In genomic region chr15:90463381-90463780, GRCh38 we compare ENCODE assay signal across 11 cellular contexts.
DNase-seq lines count a peak whose midpoint lies in the region; TF ChIP-seq lines count a peak whose summit lies in the region.
"Had no signal": no experiment of that assay in that cellular context is flagged by ENCODE, and none has a peak within 500 bp of the region (broad histone marks: within the 10 kb centered on the region; RNA-seq: fewer than 3 reads in every experiment).

No MANE protein-coding gene starts in this region.

- TF ChIP-seq CTCF in GM10266 (IDR thresholded peaks at IDR 0.05; ENCODE audit: control insufficient read depth, insufficient read depth, low read depth, missing control alignments) (no peak), fibroblast of the aortic adventitia (IDR thresholded peaks at IDR 0.05; ENCODE audit: insufficient read depth, low read length) (peak; percentile 20), retinal pigment epithelial cell (conservative IDR thresholded peaks at IDR 0.05; ENCODE audit: low read depth, low read length) (no peak)

- H3K4me3 ChIP-seq in fibroblast of the aortic adventitia (ENCODE audit: low read depth, low read length) = no peak overlapping the region
- no peak overlapping the region for H3K4me3 ChIP-seq in retinal pigment epithelial cell (ENCODE audit: low read length)
- H3K4me3 ChIP-seq: tibial nerve had no signal

- peak; percentile 31 for DNase-seq in GM10266 (ENCODE audit: extremely low spot score)
- DNase-seq in RPMI7951 (ENCODE audit: low read depth) = peak; percentile 82
- DNase-seq in fibroblast of the aortic adventitia (ENCODE audit: low read depth) = peak; percentile 90
- DNase-seq in retinal pigment epithelial cell (ENCODE audit: low read depth) = peak; percentile 72
- no peak for DNase-seq in activated CD8-positive, alpha-beta memory T cell treated with anti-CD3 and anti-CD28 coated beads for 24 hours
- no peak for DNase-seq in D341Med (ENCODE audit: low spot score)
- no peak for DNase-seq in activated effector memory CD4-positive, alpha-beta T cell treated with Interleukin-2 at 50 U/mL for 16 hours
- DNase-seq in HuH-7.5 (ENCODE audit: low spot score) = no peak
- DNase-seq: activated naive CD4-positive, alpha-beta T cell; naive B cell had no signal

Comparison
In these comparisons a context has a peak if more than half of its experiments do, and no peak if none do; other contexts are left out.
1. DNase-seq: peak in GM10266 (single experiment), RPMI7951 (single experiment), fibroblast of the aortic adventitia (single experiment) and retinal pigment epithelial cell (single experiment); none in activated CD8-positive, alpha-beta memory T cell treated with anti-CD3 and anti-CD28 coated beads for 24 hours (single experiment), D341Med (single experiment), activated effector memory CD4-positive, alpha-beta T cell treated with Interleukin-2 at 50 U/mL for 16 hours (single experiment) and HuH-7.5 (single experiment).